13 cellular contexts compared by ENCODE assay signal in genomic region chr1:173043253-173043652, GRCh38. TPM values are rescaled to one million over a fixed set of nuclear protein-coding genes. Genes with fewer than 3 reads are reported as not detected.
DNase-seq lines count a peak whose midpoint lies in the region; ATAC-seq, FAIRE-seq and TF ChIP-seq lines count a peak whose summit lies in the region.
"Had no signal": no experiment of that assay in that cellular context is flagged by ENCODE, and none has a peak within 500 bp of the region (broad histone marks: within the 10 kb centered on the region; RNA-seq: fewer than 3 reads in every experiment).

No MANE protein-coding gene starts in this region.

- peak; percentile 81 for FAIRE-seq in astrocyte (lab: Jason Lieb, UNC)

- H4K20me1 ChIP-seq in DND-41 (ENCODE audit: insufficient read depth, low read length): no peaks in the 10 kb centered on the region
- H4K20me1 ChIP-seq in astrocyte (ENCODE audit: insufficient read depth, low read length): no peaks in the 10 kb centered on the region

- H3K79me2 ChIP-seq in DND-41 (ENCODE audit: insufficient read depth, low read length) (no peaks in the 10 kb centered on the region), astrocyte (ENCODE audit: insufficient read depth, low read length) (no peaks in the 10 kb centered on the region)
- H3K79me2 ChIP-seq: parathyroid adenoma had no signal

- H3K4me2 ChIP-seq in DND-41 (ENCODE audit: insufficient read depth, low read length): no peak overlapping the region
- peak overlapping the region; percentile 63 for H3K4me2 ChIP-seq in astrocyte (ENCODE audit: low read length)

- H3K27me3 Mint-ChIP-seq in astrocyte (ENCODE audit: low read depth, unreplicated experiment): no peaks in the 10 kb centered on the region
- no peaks in the 10 kb centered on the region for H3K27me3 Mint-ChIP-seq in WTC11 (ENCODE audit: low read depth)

- ATAC-seq in DND-41 (ENCODE audit: insufficient read depth, low read depth) (peak; percentile 80), WTC11 (no peak), HG03045 (IDR thresholded peaks at IDR 0.05; ENCODE audit: unreplicated experiment) (no peak)
- ATAC-seq: heart right ventricle, Right ventricle myocardium inferior had no signal

- no peaks in the 10 kb centered on the region for H3K27me3 ChIP-seq in DND-41 (ENCODE audit: insufficient read depth, low read length, poor library complexity)
- H3K27me3 ChIP-seq in astrocyte (ENCODE audit: insufficient read depth, low read length): no peaks in the 10 kb centered on the region
- no peaks in the 10 kb centered on the region for H3K27me3 ChIP-seq in thyroid gland
- H3K27me3 ChIP-seq: heart right ventricle, stomach had no signal

- H3K4me3 ChIP-seq in DND-41 (ENCODE audit: low read depth in 1 of 2, low read length in 2 of 2) (no peak overlapping the region), astrocyte (ENCODE audit: insufficient read depth, low read depth, low read length) (no peak overlapping the region), thyroid gland (replicated peaks in 1 of 3) (no peak overlapping the region)
- H3K4me3 ChIP-seq: heart right ventricle, stomach had no signal

- H3K4me1 Mint-ChIP-seq in astrocyte (ENCODE audit: low read depth, unreplicated experiment) (peaks cover 21% of the 10 kb centered on the region), WTC11 (peaks cover 5% of the 10 kb centered on the region; the same call in 1 of the 2 replicates)

- DNase-seq in DND-41: no peak
- DNase-seq in LHCN-M2 (ENCODE audit: low read depth): peak; percentile 83
- DNase-seq in astrocyte (ENCODE audit: low read depth): peak; percentile 46
- DNase-seq in kidney tubule cell (ENCODE audit: low spot score): peak; percentile 51
- no peak for DNase-seq in WTC11 (ENCODE audit: low spot score)
- no peak for DNase-seq in thyroid gland
- DNase-seq in SK-N-DZ (ENCODE audit: low spot score): no peak
- DNase-seq: activated CD4-positive, CD25-positive, alpha-beta regulatory T cell treated with anti-CD3 and anti-CD28 coated beads, Interleukin-2, amount 50 U/mL, for 72 hours; heart right ventricle; stomach had no signal

- CTCF ChIA-PET in WTC11 (lab: Charles Lee): no interaction called here

- H3K9ac ChIP-seq in DND-41 (ENCODE audit: low read depth, low read length) (no peak overlapping the region), astrocyte (ENCODE audit: low read length) (no peak overlapping the region)
- H3K9ac ChIP-seq: parathyroid adenoma had no signal

- intact Hi-C loops in thyroid gland (cut with DNase I): no loop called here

- POLR2A ChIA-PET in WTC11 (lab: Charles Lee): no interaction called here

- H3K4me1 ChIP-seq in DND-41 (ENCODE audit: insufficient read depth, low read length) (peaks cover 19% of the 10 kb centered on the region), astrocyte (ENCODE audit: insufficient read depth, low read length) (peaks cover 16% of the 10 kb centered on the region), thyroid gland (no peaks in the 10 kb centered on the region)

- H3K27ac ChIP-seq in DND-41 (ENCODE audit: low read length) (peak overlapping the region; percentile 46), astrocyte (ENCODE audit: low read depth, low read length) (peak overlapping the region; percentile 66), thyroid gland (no peak overlapping the region)
- H3K27ac ChIP-seq: heart right ventricle, parathyroid adenoma, stomach had no signal

- H3K9me3 ChIP-seq in DND-41 (ENCODE audit: insufficient read depth, low read length, severe bottlenecking) (no peaks in the 10 kb centered on the region), astrocyte (ENCODE audit: insufficient read depth, low read depth, low read length) (no peaks in the 10 kb centered on the region), thyroid gland (no peaks in the 10 kb centered on the region)
- H3K9me3 ChIP-seq: heart right ventricle, stomach had no signal

- no peak overlapping the region for H3K27ac Mint-ChIP-seq in astrocyte (ENCODE audit: unreplicated experiment)
- H3K27ac Mint-ChIP-seq in WTC11: no peak overlapping the region

- no peak for TF ChIP-seq CTCF in DND-41 (IDR thresholded peaks at IDR 0.05; ENCODE audit: borderline replicate concordance, extremely low read depth, low read length, poor library complexity, severe bottlenecking)
- TF ChIP-seq CTCF in astrocyte (IDR thresholded peaks at IDR 0.05; ENCODE audit: insufficient read depth, low read depth, low read length): no peak
- TF ChIP-seq CTCF in WTC11 (IDR thresholded peaks at IDR 0.05): no peak
- no peak for TF ChIP-seq CTCF in thyroid gland (IDR thresholded peaks at IDR 0.05)

- H3K36me3 Mint-ChIP-seq in astrocyte (ENCODE audit: low read depth, unreplicated experiment) (no peaks in the 10 kb centered on the region), WTC11 (no peaks in the 10 kb centered on the region)

- H3K4me3 Mint-ChIP-seq in astrocyte (ENCODE audit: unreplicated experiment) (no peak overlapping the region), WTC11 (no peak overlapping the region)

- TF ChIP-seq POLR2A in thyroid gland (IDR thresholded peaks at IDR 0.05): no peak

- H2AFZ ChIP-seq in DND-41 (ENCODE audit: low read depth, low read length) (no peak overlapping the region), astrocyte (ENCODE audit: low read depth, low read length) (no peak overlapping the region)
- H2AFZ ChIP-seq: parathyroid adenoma had no signal

- H3K9me3 Mint-ChIP-seq in astrocyte (ENCODE audit: unreplicated experiment) (no peaks in the 10 kb centered on the region), WTC11 (no peaks in the 10 kb centered on the region)

- H3K36me3 ChIP-seq in DND-41 (ENCODE audit: insufficient read depth, low read length) (no peaks in the 10 kb centered on the region), astrocyte (ENCODE audit: insufficient read depth, low read length) (no peaks in the 10 kb centered on the region), thyroid gland (no peaks in the 10 kb centered on the region)
- H3K36me3 ChIP-seq: heart right ventricle, stomach had no signal

TF ChIP-seq in WTC11, 78 proteins besides CTCF, POLR2A, EP300 and RAD21 (continues in another document):
- TF ChIP-seq MYBL2 (CRISPR knock-in tag; IDR thresholded peaks at IDR 0.05) (no peak), ZNF671 (CRISPR knock-in tag; IDR thresholded peaks at IDR 0.05) (no peak), NFATC4 (CRISPR knock-in tag; IDR thresholded peaks at IDR 0.05) (no peak), ATF2 (CRISPR knock-in tag; IDR thresholded peaks at IDR 0.05; ENCODE audit: borderline replicate concordance, low read depth) (no peak), NFE2L1 (CRISPR knock-in tag; IDR thresholded peaks at IDR 0.05) (no peak), CREM (CRISPR knock-in tag; IDR thresholded peaks at IDR 0.05) (no peak), HMGXB4 (CRISPR knock-in tag; IDR thresholded peaks at IDR 0.05) (no peak), TEAD4 (CRISPR knock-in tag; IDR thresholded peaks at IDR 0.05) (no peak), TEAD1 (CRISPR knock-in tag; IDR thresholded peaks at IDR 0.05) (no peak), ZNF232 (CRISPR knock-in tag; IDR thresholded peaks at IDR 0.05) (no peak), ZNF263 (CRISPR knock-in tag; IDR thresholded peaks at IDR 0.05; ENCODE audit: low read depth) (no peak), ZNF138 (CRISPR knock-in tag; conservative IDR thresholded peaks at IDR 0.05) (no peak)
- TF ChIP-seq, protein P1, sequence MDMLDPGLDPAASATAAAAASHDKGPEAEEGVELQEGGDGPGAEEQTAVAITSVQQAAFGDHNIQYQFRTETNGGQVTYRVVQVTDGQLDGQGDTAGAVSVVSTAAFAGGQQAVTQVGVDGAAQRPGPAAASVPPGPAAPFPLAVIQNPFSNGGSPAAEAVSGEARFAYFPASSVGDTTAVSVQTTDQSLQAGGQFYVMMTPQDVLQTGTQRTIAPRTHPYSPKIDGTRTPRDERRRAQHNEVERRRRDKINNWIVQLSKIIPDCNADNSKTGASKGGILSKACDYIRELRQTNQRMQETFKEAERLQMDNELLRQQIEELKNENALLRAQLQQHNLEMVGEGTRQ (CRISPR knock-in tag; IDR thresholded peaks at IDR 0.05): no peak

RNA-seq across cellular contexts. Expression of gene TNFSF18, which starts 7.5 kb away (rescaled TPM):
- total RNA-seq in LHCN-M2 (2014; rRNA removed) (0.57 and 0.90 TPM in 2 replicates), astrocyte (0.14 TPM in 1 of 2 replicates, not detected in the other), WTC11 (2021) (not detected in 3 replicates), thyroid gland (not detected)
- 1.9 TPM for polyA plus RNA-seq in LHCN-M2 (2012)
- not detected in 2 replicates for polyA plus RNA-seq in SK-N-DZ (2014; cell fraction: cytosol; rRNA removed)
- polyA plus RNA-seq in SK-N-DZ (2014; cell fraction: nucleus; rRNA removed): not detected in 2 replicates
- total RNA-seq: Right ventricle myocardium inferior, stomach had no signal

Comparison
In these comparisons a context has a peak if more than half of its experiments do, and no peak if none do; other contexts are left out.
1. DNase-seq: peak in LHCN-M2 (single experiment), astrocyte (single experiment) and kidney tubule cell (single experiment); none in DND-41 (single experiment), WTC11 (single experiment), thyroid gland (0 of 2) and SK-N-DZ (single experiment).
2. H3K27ac ChIP-seq: peak in DND-41 (single experiment) and astrocyte (single experiment); none in thyroid gland (0 of 3).